In the genomic region with DNA sequence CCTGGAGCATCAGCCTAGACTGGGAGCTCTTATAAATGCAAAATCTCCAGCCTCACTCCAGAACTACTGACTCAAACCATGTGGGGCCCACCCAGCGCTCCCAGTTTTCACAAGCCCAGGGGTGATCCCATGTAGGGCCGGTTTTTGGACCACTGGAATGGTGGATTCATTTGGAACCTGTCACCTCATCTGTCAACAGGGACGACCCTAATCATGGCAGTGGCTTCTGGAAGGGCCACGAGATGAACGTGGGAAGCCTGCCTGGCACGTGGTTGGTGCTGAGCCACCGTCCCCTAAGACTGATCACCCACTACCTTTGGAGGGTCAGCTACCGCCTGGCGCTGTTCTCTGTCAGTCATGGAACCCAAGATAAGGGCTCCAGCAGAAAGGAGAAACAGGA, we compare ENCODE assay signal across 9 cellular contexts. TPM values are rescaled to one million over a fixed set of nuclear protein-coding genes. Genes with fewer than 3 reads are reported as not detected.
A peak's percentile ranks its signal among the peaks of the same experiment; 100 is the strongest.
DNase-seq lines count a peak whose midpoint lies in the region; ATAC-seq and TF ChIP-seq lines count a peak whose summit lies in the region.
"Had no signal": no experiment of that assay in that cellular context is flagged by ENCODE, and none has a peak within 500 bp of the region (broad histone marks: within the 10 kb centered on the region; RNA-seq: fewer than 3 reads in every experiment).

No MANE protein-coding gene starts in this region.

- H3K4me3 ChIP-seq in esophagus squamous epithelium (no peak overlapping the region), testis (no peak overlapping the region)

- H3K4me1 Mint-ChIP-seq in activated T-cell treated with anti-CD3 and anti-CD28 coated beads, Interleukin-2, amount 50 U/mL, for 24 hours (ENCODE audit: low read depth) = peaks cover 91% of the 10 kb centered on the region
- peaks cover 85% of the 10 kb centered on the region for H3K4me1 Mint-ChIP-seq in activated T-cell treated with anti-CD3 and anti-CD28 coated beads, Interleukin-2, amount 50 U/mL, for 4 hours (ENCODE audit: low read depth)
- H3K4me1 Mint-ChIP-seq in T-cell = peaks cover 62 to 89% (median 83%) of the 10 kb centered on the region in 3 donors

- peaks cover 17% of the 10 kb centered on the region for H3K36me3 Mint-ChIP-seq in activated T-cell treated with anti-CD3 and anti-CD28 coated beads, Interleukin-2, amount 50 U/mL, for 24 hours (ENCODE audit: low read depth)
- no peaks in the 10 kb centered on the region for H3K36me3 Mint-ChIP-seq in activated T-cell treated with anti-CD3 and anti-CD28 coated beads, Interleukin-2, amount 50 U/mL, for 4 hours (ENCODE audit: insufficient read depth)
- H3K36me3 Mint-ChIP-seq in T-cell = peaks cover 4% of the 10 kb centered on the region

- ATAC-seq in activated T-cell treated with anti-CD3 and anti-CD28 coated beads, Interleukin-2, amount 50 U/mL, for 4 hours = no peak
- no peak for ATAC-seq in T-cell (replicated peaks in 1 of 4)
- ATAC-seq in GM18870 (IDR thresholded peaks at IDR 0.05; ENCODE audit: unreplicated experiment) = no peak

- TF ChIP-seq CTCF in esophagus squamous epithelium (IDR thresholded peaks at IDR 0.05) = no peak
- TF ChIP-seq CTCF in testis (IDR thresholded peaks at IDR 0.05) = no peak

- H3K36me3 ChIP-seq in esophagus squamous epithelium = no peaks in the 10 kb centered on the region
- no peaks in the 10 kb centered on the region for H3K36me3 ChIP-seq in testis (ENCODE audit: low read depth, missing control alignments)

- intact Hi-C loops in esophagus squamous epithelium (cut with DNase I) (no loop called here), testis (cut with DNase I; ENCODE audit: low total_unique reads) (no loop called here)

- no peaks in the 10 kb centered on the region for H3K27me3 Mint-ChIP-seq in activated T-cell treated with anti-CD3 and anti-CD28 coated beads, Interleukin-2, amount 50 U/mL, for 24 hours
- no peaks in the 10 kb centered on the region for H3K27me3 Mint-ChIP-seq in activated T-cell treated with anti-CD3 and anti-CD28 coated beads, Interleukin-2, amount 50 U/mL, for 4 hours (ENCODE audit: low read depth)
- H3K27me3 Mint-ChIP-seq in T-cell = no peaks in the 10 kb centered on the region

- no peaks in the 10 kb centered on the region for H3K9me3 Mint-ChIP-seq in activated T-cell treated with anti-CD3 and anti-CD28 coated beads, Interleukin-2, amount 50 U/mL, for 24 hours
- H3K9me3 Mint-ChIP-seq in activated T-cell treated with anti-CD3 and anti-CD28 coated beads, Interleukin-2, amount 50 U/mL, for 4 hours = no peaks in the 10 kb centered on the region
- H3K9me3 Mint-ChIP-seq in T-cell = peaks cover 0 to 3% (median 0%) of the 10 kb centered on the region in 3 donors

- H3K4me1 ChIP-seq in esophagus squamous epithelium (peaks cover 10 to 67% (median 25%) of the 10 kb centered on the region in 3 donors), testis (peaks cover 20% of the 10 kb centered on the region)

- POLR2A ChIA-PET in T-cell (lab: Charles Lee) = no interaction called here
- POLR2A ChIA-PET in HEK293T (lab: Yijun Ruan, JAX) = no interaction called here

- CTCF ChIA-PET in T-cell (lab: Charles Lee) (interaction anchor here (1.0 to 1.1 kb wide), 2 partner anchors 10 to 37 kb away, joined by 3 to 4 read pairs; no protein-coding TSS in a partner anchor), HEK293T (lab: Yijun Ruan, JAX) (no interaction called here)

- 80 to 93% methylated on average over 3 to 7 of the region's 9 CpGs for WGBS in esophagus squamous epithelium, 2 donors
- 62 to 84% methylated on average over 8 to 9 of the region's 9 CpGs for WGBS in testis, 2 donors

- H3K4me3 Mint-ChIP-seq in activated T-cell treated with anti-CD3 and anti-CD28 coated beads, Interleukin-2, amount 50 U/mL, for 24 hours = no peak overlapping the region
- no peak overlapping the region for H3K4me3 Mint-ChIP-seq in activated T-cell treated with anti-CD3 and anti-CD28 coated beads, Interleukin-2, amount 50 U/mL, for 4 hours
- peak overlapping the region in 1 of 3 donors; percentile 69 for H3K4me3 Mint-ChIP-seq in T-cell

- H3K27me3 ChIP-seq in esophagus squamous epithelium (no peaks in the 10 kb centered on the region), testis (no peaks in the 10 kb centered on the region)

- H3K27ac Mint-ChIP-seq in activated T-cell treated with anti-CD3 and anti-CD28 coated beads, Interleukin-2, amount 50 U/mL, for 24 hours = peak overlapping the region; percentile 92
- peak overlapping the region; percentile 98 for H3K27ac Mint-ChIP-seq in T-cell

- no peak for DNase-seq in activated T-cell treated with anti-CD3 and anti-CD28 coated beads, Interleukin-2, amount 50 U/mL, for 24 hours
- no peak for DNase-seq in activated T-cell treated with anti-CD3 and anti-CD28 coated beads, Interleukin-2, amount 50 U/mL, for 4 hours
- DNase-seq in T-cell (no peak), esophagus squamous epithelium (lab: John Stamatoyannopoulos, UW) (no peak), testis (no peak), HEK293T (ENCODE audit: extremely low spot score) (no peak), NCI-H1092 treated with DMSO at 0.1 percent for 48 hours (lab: John Stamatoyannopoulos, UW) (no peak)
- DNase-seq: NCI-H1694 treated with DMSO at 0.1 percent for 48 hours had no signal

- no peak for TF ChIP-seq POLR2A in esophagus squamous epithelium (IDR thresholded peaks at IDR 0.05)
- TF ChIP-seq POLR2A in testis (IDR thresholded peaks at IDR 0.05) = no peak

- H3K9me3 ChIP-seq in esophagus squamous epithelium (no peaks in the 10 kb centered on the region), testis (no peaks in the 10 kb centered on the region)

- H3K27ac ChIP-seq in esophagus squamous epithelium (peak overlapping the region; percentile 64 to 87 (median 76)), testis (peak overlapping the region; percentile 46 to 76)

TF ChIP-seq in HEK293T, 16 proteins besides CTCF, POLR2A, EP300 and RAD21:
- TF ChIP-seq CTBP1 (IDR thresholded peaks at IDR 0.05; ENCODE audit: borderline replicate concordance) = no peak
- no peak for TF ChIP-seq HDGF (IDR thresholded peaks at IDR 0.05; ENCODE audit: borderline replicate concordance)
- no peak for TF ChIP-seq NFRKB (IDR thresholded peaks at IDR 0.05)
- TF ChIP-seq SUZ12 (IDR thresholded peaks at IDR 0.05) = no peak

RNA-seq across cellular contexts. Expression of gene PHF19, which starts 16.9 kb away (rescaled TPM):
- 10 to 100 TPM; 59.2 to 75.1 (median 64.8) TPM for total RNA-seq in activated T-cell treated with anti-CD3 and anti-CD28 coated beads, Interleukin-2, amount 50 U/mL, for 4 hours
- total RNA-seq in T-cell = 100 to 1,000 TPM in 4 of 5 donors, 10 to 100 TPM in 1; 92.8 to 184 (median 166) TPM
- 10 to 100 TPM; 12.8 to 40.0 (median 30.9) TPM for total RNA-seq in esophagus squamous epithelium
- total RNA-seq in testis = 10 to 100 TPM; 40.3 to 41.7 TPM
- 28.5 TPM for polyA plus RNA-seq in testis (ENCODE audit: insufficient read depth, low read depth, low replicate concordance)

RNA-seq across cellular contexts. Expression of gene TRAF1, which starts 32.7 kb away (rescaled TPM):
- 100 to 1,000 TPM; 256 to 343 (median 265) TPM for total RNA-seq in activated T-cell treated with anti-CD3 and anti-CD28 coated beads, Interleukin-2, amount 50 U/mL, for 4 hours
- 100 to 1,000 TPM in 3 of 5 donors, 10 to 100 TPM in 2; 67.6 to 170 (median 157) TPM for total RNA-seq in T-cell
- 1 to 10 TPM; 2.5 to 5.7 (median 2.8) TPM for total RNA-seq in esophagus squamous epithelium
- total RNA-seq in testis = 1 to 10 TPM; 6.5 to 8.6 TPM
- polyA plus RNA-seq in testis (ENCODE audit: insufficient read depth, low read depth, low replicate concordance) = 3.9 TPM

RNA-seq across cellular contexts. Expression of gene PSMD5, which starts 51.2 kb away (rescaled TPM):
- 10 to 100 TPM; 64.3 to 75.9 (median 73.3) TPM for total RNA-seq in activated T-cell treated with anti-CD3 and anti-CD28 coated beads, Interleukin-2, amount 50 U/mL, for 4 hours
- 10 to 100 TPM; 27.5 to 55.2 (median 47.7) TPM for total RNA-seq in T-cell
- 10 to 100 TPM; 21.4 to 35.3 (median 33.3) TPM for total RNA-seq in esophagus squamous epithelium
- total RNA-seq in testis = 10 to 100 TPM; 39.0 to 45.0 TPM
- polyA plus RNA-seq in testis (ENCODE audit: insufficient read depth, low read depth, low replicate concordance) = 26.4 TPM

Comparison
In these comparisons a context has a peak if more than half of its experiments do, and no peak if none do; other contexts are left out.
1. RNA of gene TRAF1, which starts 32.7 kb away (total RNA-seq): 256 to 343 TPM in activated T-cell treated with anti-CD3 and anti-CD28 coated beads, Interleukin-2, amount 50 U/mL, for 4 hours and 67.6 to 170 TPM in T-cell; 6.5 to 8.6 TPM in testis and 2.5 to 5.7 TPM in esophagus squamous epithelium; every median in the first group is over 4 times any median in the second.